ENCODE assay signal across 24 cellular contexts in the genomic region with DNA sequence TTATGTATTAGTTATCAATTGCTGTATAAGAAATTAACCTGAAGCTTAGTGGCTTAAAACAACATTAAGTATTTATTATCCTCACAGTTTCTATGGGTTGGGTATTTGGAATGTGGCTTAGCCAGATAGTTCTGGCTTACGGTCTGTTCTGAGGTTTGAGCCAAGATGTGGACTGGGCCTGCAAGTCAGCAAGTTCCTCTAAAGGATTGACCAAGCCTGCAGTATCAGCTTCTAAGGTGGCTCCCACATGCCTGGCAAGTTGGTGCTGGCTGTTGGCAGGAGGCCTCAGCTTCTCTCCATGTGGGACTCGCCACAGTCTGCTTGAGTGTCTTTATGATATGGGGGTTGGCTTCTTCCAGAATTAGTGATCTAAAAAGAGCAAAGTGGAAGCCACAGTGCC.
DNase-seq lines count a peak whose midpoint lies in the region; ATAC-seq and TF ChIP-seq lines count a peak whose summit lies in the region.
"Had no signal": no experiment of that assay in that cellular context is flagged by ENCODE, and none has a peak within 500 bp of the region (broad histone marks: within the 10 kb centered on the region; RNA-seq: fewer than 3 reads in every experiment).

No MANE protein-coding gene starts in this region.

- POLR2A ChIA-PET in RWPE1 (lab: Yijun Ruan, JAX; ENCODE audit: low non-redundant PET): no interaction called here

- CTCF ChIA-PET in RWPE1 (lab: Yijun Ruan, JAX): no interaction called here

- no peak overlapping the region for H3K4me3 ChIP-seq in epithelial cell of esophagus (ENCODE audit: low read length)
- H3K4me3 ChIP-seq: A549, ascending aorta, BLaER1, heart right ventricle had no signal

- DNase-seq in HPDE6-E6E7 (ENCODE audit: extremely low spot score) (peak; percentile 27), RWPE1 (ENCODE audit: low spot score) (peak; percentile 1), epithelial cell of esophagus (ENCODE audit: low read depth) (peak; percentile 94), iris pigment epithelial cell (ENCODE audit: low read depth) (peak; percentile 30), NCI-H526 treated with DMSO at 0.1 percent for 48 hours (lab: John Stamatoyannopoulos, UW) (no peak), caudate nucleus (lab: John Stamatoyannopoulos, UW) (no peak)
- DNase-seq in activated CD4-positive, alpha-beta T cell treated with anti-CD3 and anti-CD28 coated beads, Interleukin-2, amount 50 U/mL, for 48 hours: no peak
- DNase-seq: activated T-cell treated with anti-CD3 and anti-CD28 coated beads, Interleukin-2, amount 50 U/mL, for 72 hours; COR-L47; effector CD8-positive, alpha-beta T cell; heart right ventricle; HFFc6; left ventricle myocardium superior; NCI-H1436 treated with DMSO at 0.1 percent for 48 hours; NCI-H526; nephron progenitor cell; SHP77 treated with DMSO at 0.1 percent for 48 hours; substantia nigra had no signal

- no peak for ATAC-seq in GM18909 (IDR thresholded peaks at IDR 0.05; ENCODE audit: poor library complexity, unreplicated experiment)
- ATAC-seq: A549; activated T-cell treated with anti-CD3 and anti-CD28 coated beads, Interleukin-2, amount 50 U/mL, for 72 hours; heart right ventricle; left ventricle myocardium superior; sciatic nerve had no signal

- TF ChIP-seq CTCF in RWPE1 (conservative IDR thresholded peaks at IDR 0.05; ENCODE audit: low read depth): no peak
- no peak for TF ChIP-seq CTCF in epithelial cell of esophagus (IDR thresholded peaks at IDR 0.05; ENCODE audit: insufficient read depth, low read depth, low read length, missing control alignments)

- H3K27ac ChIP-seq in RWPE1 (peak overlapping the region; percentile 79), caudate nucleus (ENCODE audit: low read depth, low read length) (no peak overlapping the region)
- H3K27ac ChIP-seq: A549, ascending aorta, BLaER1, heart right ventricle, parathyroid adenoma had no signal

Comparison
In these comparisons a context has a peak if more than half of its experiments do, and no peak if none do; other contexts are left out.
1. DNase-seq: peak in HPDE6-E6E7 (single experiment), RWPE1 (single experiment), epithelial cell of esophagus (single experiment) and iris pigment epithelial cell (single experiment); none in activated CD4-positive, alpha-beta T cell treated with anti-CD3 and anti-CD28 coated beads, Interleukin-2, amount 50 U/mL, for 48 hours (0 of 2), NCI-H526 treated with DMSO at 0.1 percent for 48 hours (single experiment) and caudate nucleus (0 of 61).